In genomic region chr17:19333736-19334290, GRCh38 we compare ENCODE assay signal across 25 cellular contexts. TPM values are rescaled to one million over a fixed set of nuclear protein-coding genes. Genes with fewer than 3 reads are reported as not detected.
"Had no signal": no experiment of that assay in that cellular context is flagged by ENCODE, and none has a peak within 500 bp of the region (broad histone marks: within the 10 kb centered on the region; RNA-seq: fewer than 3 reads in every experiment).

No MANE protein-coding gene starts in this region.

- H3K36me3 Mint-ChIP-seq: activated CD8-positive, alpha-beta memory T cell treated with anti-CD3 and anti-CD28 coated beads, Interleukin-2, amount 10 ng/mL, durations not matched to agents 7 days and 5 days; activated naive CD8-positive, alpha-beta T cell treated with anti-CD3 and anti-CD28 coated beads, Interleukin-2, amount 10 ng/mL, durations not matched to agents 7 days and 5 days; naive B cell had no signal

- H3K27ac Mint-ChIP-seq: activated CD8-positive, alpha-beta memory T cell treated with anti-CD3 and anti-CD28 coated beads, Interleukin-2, amount 10 ng/mL, durations not matched to agents 7 days and 5 days; activated CD8-positive, alpha-beta T cell treated with anti-CD3 and anti-CD28 coated beads for 36 hours; activated naive CD4-positive, alpha-beta T cell treated with anti-CD3 and anti-CD28 coated beads for 36 hours; activated naive CD8-positive, alpha-beta T cell treated with anti-CD3 and anti-CD28 coated beads, Interleukin-2, amount 10 ng/mL, durations not matched to agents 7 days and 5 days; activated T-helper 17 cell treated with anti-CD3 and anti-CD28 coated beads, Interleukin-2, amount 50 U/mL, for 72 hours; naive B cell; neural progenitor cell; progenitor cell of endocrine pancreas had no signal

- H3K27ac ChIP-seq: breast epithelium, esophagus squamous epithelium, gastrocnemius medialis, neural progenitor cell, thyroid gland had no signal

- H3K9ac ChIP-seq: neural progenitor cell had no signal

- H3K9me3 ChIP-seq: breast epithelium, esophagus squamous epithelium, gastrocnemius medialis, spleen, thyroid gland had no signal

- H3K27me3 Mint-ChIP-seq: activated CD8-positive, alpha-beta memory T cell treated with anti-CD3 and anti-CD28 coated beads, Interleukin-2, amount 10 ng/mL, durations not matched to agents 7 days and 5 days; central memory CD8-positive, alpha-beta T cell; progenitor cell of endocrine pancreas had no signal

- H3K27me3 ChIP-seq: breast epithelium, esophagus squamous epithelium, gastrocnemius medialis, neural progenitor cell, thyroid gland had no signal

- H3K4me3 ChIP-seq: breast epithelium, esophagus squamous epithelium, gastrocnemius medialis, neural progenitor cell, spleen, thyroid gland had no signal

- H2AFZ ChIP-seq: neural progenitor cell had no signal

- H3K4me2 ChIP-seq: neural progenitor cell had no signal

- H3K4me1 Mint-ChIP-seq: activated naive CD8-positive, alpha-beta T cell treated with anti-CD3 and anti-CD28 coated beads, Interleukin-2, amount 10 ng/mL, durations not matched to agents 7 days and 5 days; central memory CD8-positive, alpha-beta T cell had no signal

- DNase-seq: activated CD4-positive, alpha-beta T cell treated with anti-CD3 and anti-CD28 coated beads for 48 hours; activated CD8-positive, alpha-beta memory T cell treated with anti-CD3 and anti-CD28 coated beads, Interleukin-2, amount 10 ng/mL, durations not matched to agents 7 days and 5 days; activated CD8-positive, alpha-beta T cell treated with anti-CD3 and anti-CD28 coated beads for 36 hours; activated naive CD4-positive, alpha-beta T cell treated with anti-CD3 and anti-CD28 coated beads for 36 hours; activated naive CD8-positive, alpha-beta T cell treated with anti-CD3 and anti-CD28 coated beads, Interleukin-2, amount 10 ng/mL, durations not matched to agents 7 days and 5 days; activated T-cell treated with anti-CD3 and anti-CD28 coated beads, Interleukin-2, amount 50 U/mL, for 1 hour; amniotic stem cell; esophagus squamous epithelium; gastrocnemius medialis; hypothalamus; left ventricle myocardium superior; mesenchymal stem cell; naive B cell; retina; spleen; stimulated activated CD4-positive, alpha-beta T cell treated with anti-CD3 and anti-CD28 coated beads, Interleukin-4, amount 100 ng/mL, for 1 hour; stimulated activated naive CD4-positive, alpha-beta T cell; thyroid gland had no signal

- H3K9me3 Mint-ChIP-seq: activated CD8-positive, alpha-beta T cell treated with anti-CD3 and anti-CD28 coated beads for 36 hours; activated naive CD4-positive, alpha-beta T cell treated with anti-CD3 and anti-CD28 coated beads for 36 hours; activated naive CD8-positive, alpha-beta T cell treated with anti-CD3 and anti-CD28 coated beads, Interleukin-2, amount 10 ng/mL, durations not matched to agents 7 days and 5 days; activated T-helper 17 cell treated with anti-CD3 and anti-CD28 coated beads, Interleukin-2, amount 50 U/mL, for 72 hours; central memory CD8-positive, alpha-beta T cell; naive B cell had no signal

- H3K4me1 ChIP-seq: neural progenitor cell had no signal

- FAIRE-seq: colon had no signal

- ATAC-seq: activated CD8-positive, alpha-beta memory T cell treated with anti-CD3 and anti-CD28 coated beads, Interleukin-2, amount 10 ng/mL, durations not matched to agents 7 days and 5 days; activated CD8-positive, alpha-beta T cell treated with anti-CD3 and anti-CD28 coated beads for 36 hours; activated T-helper 17 cell treated with anti-CD3 and anti-CD28 coated beads, Interleukin-2, amount 50 U/mL, for 72 hours; gastrocnemius medialis; left ventricle myocardium superior had no signal

- H3K36me3 ChIP-seq: breast epithelium, gastrocnemius medialis, neural progenitor cell, thyroid gland had no signal

- H3K4me3 Mint-ChIP-seq: activated CD8-positive, alpha-beta memory T cell treated with anti-CD3 and anti-CD28 coated beads, Interleukin-2, amount 10 ng/mL, durations not matched to agents 7 days and 5 days; activated CD8-positive, alpha-beta T cell treated with anti-CD3 and anti-CD28 coated beads for 36 hours; activated naive CD4-positive, alpha-beta T cell treated with anti-CD3 and anti-CD28 coated beads for 36 hours; activated naive CD8-positive, alpha-beta T cell treated with anti-CD3 and anti-CD28 coated beads, Interleukin-2, amount 10 ng/mL, durations not matched to agents 7 days and 5 days; activated T-helper 17 cell treated with anti-CD3 and anti-CD28 coated beads, Interleukin-2, amount 50 U/mL, for 72 hours; central memory CD8-positive, alpha-beta T cell; neural progenitor cell had no signal

RNA-seq across cellular contexts. Expression of gene MFAP4, which starts 53.2 kb away (rescaled TPM):
- total RNA-seq: activated CD8-positive, alpha-beta memory T cell treated with anti-CD3 and anti-CD28 coated beads, Interleukin-2, amount 10 ng/mL, durations not matched to agents 7 days and 5 days; activated naive CD4-positive, alpha-beta T cell treated with anti-CD3 and anti-CD28 coated beads for 36 hours; activated naive CD8-positive, alpha-beta T cell treated with anti-CD3 and anti-CD28 coated beads, Interleukin-2, amount 10 ng/mL, durations not matched to agents 7 days and 5 days; activated T-helper 17 cell treated with anti-CD3 and anti-CD28 coated beads, Interleukin-2, amount 50 U/mL, for 72 hours; T-helper 2 cell treated with Interferon-gamma antibody and Interleukin-4, amounts not matched to agents 100 ng/mL and 5 ng/mL, for 36 hours had no signal
